ENCODE assay signal across 21 cellular contexts in genomic region chr4:109611045-109611616, GRCh38. TPM values are rescaled to one million over a fixed set of nuclear protein-coding genes. Genes with fewer than 3 reads are reported as not detected.
DNase-seq lines count a peak whose midpoint lies in the region; ATAC-seq and TF ChIP-seq lines count a peak whose summit lies in the region.
"Had no signal": no experiment of that assay in that cellular context is flagged by ENCODE, and none has a peak within 500 bp of the region (broad histone marks: within the 10 kb centered on the region; RNA-seq: fewer than 3 reads in every experiment).

No MANE protein-coding gene starts in this region.

- H2BK5ac ChIP-seq in mesenchymal stem cell (ENCODE audit: low read depth, low read length, poor library complexity, severe bottlenecking): no peak overlapping the region

- no peak overlapping the region for H3K4me3 Mint-ChIP-seq in HFFc6
- no peak overlapping the region for H3K4me3 Mint-ChIP-seq in CD4-positive, alpha-beta memory T cell
- H3K4me3 Mint-ChIP-seq: activated CD4-positive, alpha-beta T cell treated with anti-CD3 and anti-CD28 coated beads, Interleukin-2, amount 10 ng/mL, durations not matched to agents 7 days and 5 days; H9; stimulated activated naive CD8-positive, alpha-beta T cell treated with anti-CD3 and anti-CD28 coated beads, Interleukin-15, Interleukin-2, amounts not matched to agents 100 ng/mL and 50 ng/mL, for 24 hours had no signal

- H3K27me3 Mint-ChIP-seq in HFFc6 (ENCODE audit: insufficient read depth): no peaks in the 10 kb centered on the region; the same call in 1 of the 2 replicates
- no peaks in the 10 kb centered on the region for H3K27me3 Mint-ChIP-seq in CD4-positive, alpha-beta memory T cell
- H3K27me3 Mint-ChIP-seq: activated CD4-positive, alpha-beta T cell treated with anti-CD3 and anti-CD28 coated beads, Interleukin-2, amount 10 ng/mL, durations not matched to agents 7 days and 5 days; stimulated activated naive CD8-positive, alpha-beta T cell treated with anti-CD3 and anti-CD28 coated beads, Interleukin-15, Interleukin-2, amounts not matched to agents 100 ng/mL and 50 ng/mL, for 24 hours had no signal

- CTCF ChIA-PET in CD4-positive, alpha-beta memory T cell (lab: Charles Lee; ENCODE audit: partially characterized antibody): no interaction called here

- H2AK5ac ChIP-seq in mesenchymal stem cell (ENCODE audit: low read length, severe bottlenecking): no peak overlapping the region

- no peak overlapping the region for H3K23ac ChIP-seq in mesenchymal stem cell (ENCODE audit: low read length in 2 of 2)

- H3K27ac ChIP-seq in mesenchymal stem cell (ENCODE audit: low read length, poor library complexity, severe bottlenecking): no peak overlapping the region
- no peak overlapping the region for H3K27ac ChIP-seq in CD4-positive, alpha-beta memory T cell (ENCODE audit: low read depth, low read length)
- no peak overlapping the region for H3K27ac ChIP-seq in heart right ventricle
- H3K27ac ChIP-seq: BLaER1 treated with 17β-estradiol and CSF1 and Interleukin-3, amounts not matched to agents 10 nM and 100 nM; breast epithelium; neutrophil; SK-N-MC; upper lobe of right lung had no signal

- no peak overlapping the region; the same call in 1 of the 2 replicates for H3K27ac Mint-ChIP-seq in HFFc6
- H3K27ac Mint-ChIP-seq in CD4-positive, alpha-beta memory T cell: peak overlapping the region in 1 of 7 donors; percentile 10
- H3K27ac Mint-ChIP-seq: activated CD4-positive, alpha-beta T cell treated with anti-CD3 and anti-CD28 coated beads, Interleukin-2, amount 10 ng/mL, durations not matched to agents 7 days and 5 days; H9 had no signal

- no peaks in the 10 kb centered on the region for H3K27me3 ChIP-seq in mesenchymal stem cell (ENCODE audit: control insufficient read depth in 1 of 2, insufficient read depth in 1 of 2, low read length in 2 of 2)
- no peaks in the 10 kb centered on the region for H3K27me3 ChIP-seq in CD4-positive, alpha-beta memory T cell (ENCODE audit: insufficient read depth, low read length)
- no peaks in the 10 kb centered on the region for H3K27me3 ChIP-seq in heart right ventricle
- H3K27me3 ChIP-seq: BLaER1 treated with 17β-estradiol and CSF1 and Interleukin-3, amounts not matched to agents 10 nM and 100 nM; breast epithelium; neutrophil; upper lobe of right lung had no signal

- peaks cover 10% of the 10 kb centered on the region for H3K9me3 Mint-ChIP-seq in HFFc6
- H3K9me3 Mint-ChIP-seq in CD4-positive, alpha-beta memory T cell: peaks cover 2 to 33% (median 16%) of the 10 kb centered on the region in 8 donors

- no peak overlapping the region for H4K91ac ChIP-seq in mesenchymal stem cell (ENCODE audit: low read length)

- H3K4me3 ChIP-seq in choroid plexus epithelial cell (ENCODE audit: low read depth, low read length) (no peak overlapping the region), mesenchymal stem cell (ENCODE audit: insufficient read depth in 1 of 2, low read depth in 1 of 2, low read length in 2 of 2) (no peak overlapping the region), heart right ventricle (no peak overlapping the region)
- no peak overlapping the region for H3K4me3 ChIP-seq in CD4-positive, alpha-beta memory T cell (ENCODE audit: low read length in 2 of 2)
- H3K4me3 ChIP-seq: BLaER1 treated with 17β-estradiol and CSF1 and Interleukin-3, amounts not matched to agents 10 nM and 100 nM; breast epithelium; SK-N-MC; upper lobe of right lung had no signal

- no peak overlapping the region for H3K4ac ChIP-seq in mesenchymal stem cell (ENCODE audit: low read depth in 1 of 2, low read length in 2 of 2)

- intact Hi-C loops in CD4-positive, alpha-beta memory T cell (cut with micrococcal nuclease): no loop called here
- intact Hi-C loops in heart right ventricle (cut with DNase I): no loop called here

- H3K9me3 ChIP-seq in mesenchymal stem cell (ENCODE audit: control insufficient read depth, low read length) (no peaks in the 10 kb centered on the region), heart right ventricle (peaks cover 0 to 44% (median 9%) of the 10 kb centered on the region in 11 donors)
- no peaks in the 10 kb centered on the region for H3K9me3 ChIP-seq in CD4-positive, alpha-beta memory T cell (ENCODE audit: control insufficient read depth in 1 of 2, low read length in 2 of 2)
- H3K9me3 ChIP-seq: neutrophil, upper lobe of right lung had no signal

- H3K4me1 ChIP-seq in mesenchymal stem cell (ENCODE audit: control insufficient read depth, insufficient read depth, low read depth, low read length) (no peaks in the 10 kb centered on the region), heart right ventricle (peaks cover 0 to 10% (median 0%) of the 10 kb centered on the region in 9 donors)
- peaks cover 36% of the 10 kb centered on the region for H3K4me1 ChIP-seq in CD4-positive, alpha-beta memory T cell (ENCODE audit: insufficient read depth, low read length)
- H3K4me1 ChIP-seq: breast epithelium, upper lobe of right lung had no signal

- H3K36me3 ChIP-seq in mesenchymal stem cell (ENCODE audit: control insufficient read depth in 1 of 2, insufficient read depth in 2 of 2, low read depth in 1 of 2, low read length in 2 of 2) (no peaks in the 10 kb centered on the region), heart right ventricle (no peaks in the 10 kb centered on the region)
- no peaks in the 10 kb centered on the region for H3K36me3 ChIP-seq in CD4-positive, alpha-beta memory T cell (ENCODE audit: insufficient read depth, low read length)
- H3K36me3 ChIP-seq: breast epithelium, neutrophil, upper lobe of right lung had no signal

- no peak overlapping the region for H2BK12ac ChIP-seq in mesenchymal stem cell (ENCODE audit: low read length in 2 of 2)

- DNase-seq in HFFc6 (peak; percentile 30), NCI-H526 (lab: John Stamatoyannopoulos, UW) (peak; percentile 37 to 45), choroid plexus epithelial cell (ENCODE audit: low read depth) (peak; percentile 33), mesenchymal stem cell (peak; percentile 26), foreskin melanocyte (no peak), heart right ventricle (no peak), kidney tubule cell (ENCODE audit: low spot score) (no peak)
- DNase-seq in CD4-positive, alpha-beta memory T cell: no peak
- DNase-seq: activated CD4-positive, alpha-beta T cell treated with anti-CD3 and anti-CD28 coated beads, Interleukin-2, amount 10 ng/mL, durations not matched to agents 7 days and 5 days; DMS53; H9; hippocampal formation; NCI-H1694 treated with DMSO at 0.1 percent for 48 hours; right cardiac atrium; T1000; upper lobe of right lung had no signal

- no peak for ATAC-seq in heart right ventricle
- ATAC-seq: right cardiac atrium, upper lobe of right lung had no signal

- H2BK15ac ChIP-seq in mesenchymal stem cell (ENCODE audit: low read depth, poor library complexity, severe bottlenecking): no peak overlapping the region

- POLR2A ChIA-PET in CD4-positive, alpha-beta memory T cell (lab: Charles Lee; ENCODE audit: partially characterized antibody): interaction anchor here (1.6 kb wide), 1 partner anchor 51 kb away, joined by 4 read pairs; the partner anchor contains the start of gene MCUB

- peaks cover 10% of the 10 kb centered on the region; the same call in 1 of the 2 replicates for H3K36me3 Mint-ChIP-seq in HFFc6 (ENCODE audit: low read depth)
- peaks cover 64 to 70% of the 10 kb centered on the region in 2 donors for H3K36me3 Mint-ChIP-seq in CD4-positive, alpha-beta memory T cell

- H2BK120ac ChIP-seq in mesenchymal stem cell (ENCODE audit: low read depth, low read length): no peak overlapping the region

- H3K4me2 ChIP-seq in mesenchymal stem cell (ENCODE audit: low read length, poor library complexity, severe bottlenecking): no peak overlapping the region

- TF ChIP-seq CTCF in HFFc6 (IDR thresholded peaks at IDR 0.05) (no peak), choroid plexus epithelial cell (conservative IDR thresholded peaks at IDR 0.05; ENCODE audit: low read depth, low read length) (no peak), heart right ventricle (IDR thresholded peaks at IDR 0.05) (no peak)

- H4K8ac ChIP-seq in mesenchymal stem cell (ENCODE audit: low read length): no peak overlapping the region

- H3K4me1 Mint-ChIP-seq in HFFc6 (ENCODE audit: low read depth): peaks cover 22% of the 10 kb centered on the region
- peaks cover 49 to 83% (median 65%) of the 10 kb centered on the region in 4 donors for H3K4me1 Mint-ChIP-seq in CD4-positive, alpha-beta memory T cell
- H3K4me1 Mint-ChIP-seq: H9 had no signal

- no peak overlapping the region for H3K14ac ChIP-seq in mesenchymal stem cell (ENCODE audit: low read length in 2 of 2)

- H3K18ac ChIP-seq in mesenchymal stem cell (ENCODE audit: low read depth in 1 of 2, low read length in 2 of 2): no peak overlapping the region

- no peak overlapping the region for H2AFZ ChIP-seq in mesenchymal stem cell (ENCODE audit: low read depth, low read length)

- no peak overlapping the region for H3K9ac ChIP-seq in mesenchymal stem cell (ENCODE audit: low read length)
- H3K9ac ChIP-seq: BLaER1 treated with 17β-estradiol and CSF1 and Interleukin-3, amounts not matched to agents 10 nM and 100 nM had no signal

- H3K79me1 ChIP-seq in mesenchymal stem cell (replicated peaks; ENCODE audit: low read length, poor library complexity, severe bottlenecking): peaks cover 10% of the 10 kb centered on the region

RNA-seq across cellular contexts. Expression of gene MCUB, which starts 51.1 kb away (rescaled TPM):
- 10 to 100 TPM; 10.2 to 16.5 (median 15.3) TPM for total RNA-seq in HFFc6 (2021; fragmentation: NEBNext Ultra II Directional; extraction: Animal tissue kit (Norgen Biotek cat#: 25700))
- polyA plus RNA-seq in mesenchymal stem cell (2013, experiment 1 of 2): 5.4 TPM
- 6.1 TPM for polyA plus RNA-seq in mesenchymal stem cell (2013, experiment 2 of 2)
- 100 to 1,000 TPM; 142 to 146 TPM for total RNA-seq in CD4-positive, alpha-beta memory T cell
- 100 to 1,000 TPM; 174 to 299 TPM for polyA plus RNA-seq in CD4-positive, alpha-beta memory T cell
- 10 to 100 TPM in 1 of 10 donors, 1 to 10 TPM in 9; 1.7 to 12.6 (median 3.3) TPM for total RNA-seq in heart right ventricle
- polyA plus RNA-seq in heart right ventricle: 1 to 10 TPM; 3.6 to 7.4 TPM

Comparison
In these comparisons a context has a peak if more than half of its experiments do, and no peak if none do; other contexts are left out.
1. DNase-seq: peak in HFFc6 (single experiment), NCI-H526 (2 of 2), choroid plexus epithelial cell (single experiment) and mesenchymal stem cell (single experiment); none in CD4-positive, alpha-beta memory T cell (0 of 5), foreskin melanocyte (single experiment), heart right ventricle (0 of 2) and kidney tubule cell (single experiment).
2. RNA of gene MCUB, which starts 51.1 kb away (total RNA-seq): 142 to 146 TPM in CD4-positive, alpha-beta memory T cell; 10.2 to 16.5 TPM in HFFc6 and 1.7 to 12.6 TPM in heart right ventricle; every median in the first group is over 4 times any median in the second.